ENCODE assay signal across 8 cellular contexts in the genomic region with DNA sequence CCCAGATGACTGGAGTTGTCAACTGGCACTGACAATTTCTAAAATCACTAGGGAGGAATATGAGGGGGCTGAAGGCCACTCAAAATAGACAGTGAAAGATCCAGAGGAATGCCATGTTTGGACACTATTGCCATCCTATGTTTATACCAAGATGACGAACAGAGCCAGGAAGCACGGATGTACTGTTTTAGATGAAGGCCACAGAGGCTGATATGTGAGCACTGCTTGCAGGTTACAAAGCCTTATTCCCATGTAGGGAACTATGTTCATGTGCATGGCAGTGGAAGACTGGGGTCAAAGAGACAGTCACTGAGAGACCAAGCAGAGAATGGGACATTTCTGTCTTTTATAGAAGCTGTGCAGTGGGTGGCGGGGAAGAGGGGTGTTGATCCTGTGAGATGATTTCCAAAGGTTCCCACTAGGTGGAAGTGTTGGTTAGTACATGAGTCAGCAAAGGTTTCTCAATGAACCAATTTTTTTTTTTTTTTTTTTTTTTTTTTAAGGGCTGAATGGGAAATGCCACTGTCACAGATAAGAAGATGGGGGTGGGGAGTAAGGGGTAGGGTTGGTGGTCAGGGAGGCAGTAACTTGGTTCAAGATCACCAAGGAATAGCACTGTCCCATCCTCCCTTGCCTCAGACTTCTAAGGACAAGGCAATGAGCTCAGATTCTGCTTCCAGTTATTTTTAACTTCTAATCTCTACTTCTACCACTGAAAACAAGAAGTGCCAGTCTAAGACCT. TPM values are rescaled to one million over a fixed set of nuclear protein-coding genes. Genes with fewer than 3 reads are reported as not detected.
DNase-seq lines count a peak whose midpoint lies in the region; ATAC-seq and TF ChIP-seq lines count a peak whose summit lies in the region.

No MANE protein-coding gene starts in this region.

- H3K27me3 ChIP-seq in heart right ventricle = peaks cover 0 to 5% (median 0%) of the 10 kb centered on the region in 7 donors

- peaks cover 6% of the 10 kb centered on the region for H3K27me3 Mint-ChIP-seq in activated naive CD8-positive, alpha-beta T cell treated with anti-CD3 and anti-CD28 coated beads, Interleukin-2, amount 50 U/mL, for 24 hours
- peaks cover 23% of the 10 kb centered on the region for H3K27me3 Mint-ChIP-seq in activated naive CD8-positive, alpha-beta T cell treated with anti-CD3 and anti-CD28 coated beads for 36 hours
- no peaks in the 10 kb centered on the region for H3K27me3 Mint-ChIP-seq in WTC11 (ENCODE audit: low read depth)
- peaks cover 2% of the 10 kb centered on the region for H3K27me3 Mint-ChIP-seq in activated CD8-positive, alpha-beta memory T cell treated with anti-CD3 and anti-CD28 coated beads, Interleukin-2, amount 10 ng/mL, durations not matched to agents 7 days and 5 days

- no peak for ATAC-seq in activated naive CD8-positive, alpha-beta T cell treated with anti-CD3 and anti-CD28 coated beads, Interleukin-2, amount 50 U/mL, for 24 hours
- peak; percentile 82 for ATAC-seq in WTC11
- peak; percentile 50 to 85 (median 78) for ATAC-seq in heart right ventricle
- no peak for ATAC-seq in activated CD8-positive, alpha-beta memory T cell treated with anti-CD3 and anti-CD28 coated beads, Interleukin-2, amount 10 ng/mL, durations not matched to agents 7 days and 5 days

- intact Hi-C loops in heart right ventricle (cut with DNase I) = loop anchor here (1.0 to 10.0 kb wide), 11 partner anchors 324 to 1044 kb away; a partner anchor contains a TSS

- 44 to 57% methylated on average over 3 of the region's 3 CpGs for WGBS in heart right ventricle, 2 donors

- DNase-seq in activated naive CD8-positive, alpha-beta T cell treated with anti-CD3 and anti-CD28 coated beads, Interleukin-2, amount 50 U/mL, for 24 hours = peak; percentile 1
- DNase-seq in activated naive CD8-positive, alpha-beta T cell treated with anti-CD3 and anti-CD28 coated beads for 36 hours = no peak
- peak; percentile 42 for DNase-seq in NCI-H1092 treated with DMSO at 0.1 percent for 48 hours (lab: John Stamatoyannopoulos, UW)
- peak; percentile 24 for DNase-seq in WTC11 (ENCODE audit: low spot score)
- DNase-seq in heart right ventricle = peak in 1 of 2 donors; percentile 47
- peak; percentile 18 for DNase-seq in retinal pigment epithelial cell (ENCODE audit: low read depth)
- DNase-seq in activated CD8-positive, alpha-beta memory T cell treated with anti-CD3 and anti-CD28 coated beads, Interleukin-2, amount 10 ng/mL, durations not matched to agents 7 days and 5 days = no peak
- no peak for DNase-seq in effector CD4-positive, alpha-beta T cell

- H3K36me3 Mint-ChIP-seq in activated naive CD8-positive, alpha-beta T cell treated with anti-CD3 and anti-CD28 coated beads, Interleukin-2, amount 50 U/mL, for 24 hours (ENCODE audit: low read depth) = no peaks in the 10 kb centered on the region
- no peaks in the 10 kb centered on the region for H3K36me3 Mint-ChIP-seq in activated naive CD8-positive, alpha-beta T cell treated with anti-CD3 and anti-CD28 coated beads for 36 hours
- no peaks in the 10 kb centered on the region for H3K36me3 Mint-ChIP-seq in WTC11
- H3K36me3 Mint-ChIP-seq in activated CD8-positive, alpha-beta memory T cell treated with anti-CD3 and anti-CD28 coated beads, Interleukin-2, amount 10 ng/mL, durations not matched to agents 7 days and 5 days = no peaks in the 10 kb centered on the region

- no peaks in the 10 kb centered on the region for H3K9me3 Mint-ChIP-seq in activated naive CD8-positive, alpha-beta T cell treated with anti-CD3 and anti-CD28 coated beads, Interleukin-2, amount 50 U/mL, for 24 hours
- no peaks in the 10 kb centered on the region for H3K9me3 Mint-ChIP-seq in activated naive CD8-positive, alpha-beta T cell treated with anti-CD3 and anti-CD28 coated beads for 36 hours
- peaks cover 8% of the 10 kb centered on the region for H3K9me3 Mint-ChIP-seq in WTC11
- H3K9me3 Mint-ChIP-seq in activated CD8-positive, alpha-beta memory T cell treated with anti-CD3 and anti-CD28 coated beads, Interleukin-2, amount 10 ng/mL, durations not matched to agents 7 days and 5 days (ENCODE audit: low read depth) = no peaks in the 10 kb centered on the region

- H3K4me3 ChIP-seq in heart right ventricle (no peak overlapping the region), retinal pigment epithelial cell (ENCODE audit: low read length) (no peak overlapping the region)

- H3K27ac ChIP-seq in heart right ventricle = peak overlapping the region in 4 of 10 donors; percentile 10 to 31 (median 22)

- CTCF ChIA-PET in WTC11 (lab: Charles Lee) = interaction anchor here (0.5 to 1.9 kb wide), 22 partner anchors 15 to 1486 kb away, joined by 3 to 17 read pairs (median 4); no protein-coding TSS in a partner anchor
- CTCF ChIA-PET in activated CD8-positive, alpha-beta memory T cell treated with anti-CD3 and anti-CD28 coated beads, Interleukin-2, amount 10 ng/mL, durations not matched to agents 7 days and 5 days (lab: Charles Lee) = interaction anchor here (0.7 kb wide), 1 partner anchor 45 kb away, joined by 4 read pairs; no protein-coding TSS in a partner anchor

- no peaks in the 10 kb centered on the region for H3K36me3 ChIP-seq in heart right ventricle

- TF ChIP-seq CTCF in WTC11 (IDR thresholded peaks at IDR 0.05) = peak; percentile 39
- peak in 8 of 9 donors; percentile 18 to 64 (median 49) for TF ChIP-seq CTCF in heart right ventricle (IDR thresholded peaks at IDR 0.05)
- peak; percentile 62 for TF ChIP-seq CTCF in retinal pigment epithelial cell (conservative IDR thresholded peaks at IDR 0.05; ENCODE audit: low read depth, low read length)

- H3K9me3 ChIP-seq in heart right ventricle = no peaks in the 10 kb centered on the region

- no peaks in the 10 kb centered on the region for H3K4me1 Mint-ChIP-seq in activated naive CD8-positive, alpha-beta T cell treated with anti-CD3 and anti-CD28 coated beads, Interleukin-2, amount 50 U/mL, for 24 hours
- H3K4me1 Mint-ChIP-seq in activated naive CD8-positive, alpha-beta T cell treated with anti-CD3 and anti-CD28 coated beads for 36 hours = no peaks in the 10 kb centered on the region
- H3K4me1 Mint-ChIP-seq in WTC11 = peaks cover 7% of the 10 kb centered on the region
- H3K4me1 Mint-ChIP-seq in activated CD8-positive, alpha-beta memory T cell treated with anti-CD3 and anti-CD28 coated beads, Interleukin-2, amount 10 ng/mL, durations not matched to agents 7 days and 5 days = no peaks in the 10 kb centered on the region

- H3K4me1 ChIP-seq in heart right ventricle = peaks cover 0 to 23% (median 4%) of the 10 kb centered on the region in 9 donors

- POLR2A ChIA-PET in WTC11 (lab: Charles Lee) = interaction anchor here (0.7 kb wide), 1 partner anchor 817 kb away, joined by 3 read pairs; no protein-coding TSS in a partner anchor

- H3K27ac Mint-ChIP-seq in activated naive CD8-positive, alpha-beta T cell treated with anti-CD3 and anti-CD28 coated beads, Interleukin-2, amount 50 U/mL, for 24 hours = no peak overlapping the region
- no peak overlapping the region for H3K27ac Mint-ChIP-seq in activated naive CD8-positive, alpha-beta T cell treated with anti-CD3 and anti-CD28 coated beads for 36 hours
- H3K27ac Mint-ChIP-seq in WTC11 = no peak overlapping the region
- H3K27ac Mint-ChIP-seq in activated CD8-positive, alpha-beta memory T cell treated with anti-CD3 and anti-CD28 coated beads, Interleukin-2, amount 10 ng/mL, durations not matched to agents 7 days and 5 days = no peak overlapping the region

- H3K4me3 Mint-ChIP-seq in activated naive CD8-positive, alpha-beta T cell treated with anti-CD3 and anti-CD28 coated beads, Interleukin-2, amount 50 U/mL, for 24 hours = no peak overlapping the region
- H3K4me3 Mint-ChIP-seq in activated naive CD8-positive, alpha-beta T cell treated with anti-CD3 and anti-CD28 coated beads for 36 hours = no peak overlapping the region
- H3K4me3 Mint-ChIP-seq in WTC11 = no peak overlapping the region
- H3K4me3 Mint-ChIP-seq in activated CD8-positive, alpha-beta memory T cell treated with anti-CD3 and anti-CD28 coated beads, Interleukin-2, amount 10 ng/mL, durations not matched to agents 7 days and 5 days = no peak overlapping the region

TF ChIP-seq in WTC11, 78 proteins besides CTCF, POLR2A, EP300 and RAD21 (continues in another document):
- TF ChIP-seq, protein P1, sequence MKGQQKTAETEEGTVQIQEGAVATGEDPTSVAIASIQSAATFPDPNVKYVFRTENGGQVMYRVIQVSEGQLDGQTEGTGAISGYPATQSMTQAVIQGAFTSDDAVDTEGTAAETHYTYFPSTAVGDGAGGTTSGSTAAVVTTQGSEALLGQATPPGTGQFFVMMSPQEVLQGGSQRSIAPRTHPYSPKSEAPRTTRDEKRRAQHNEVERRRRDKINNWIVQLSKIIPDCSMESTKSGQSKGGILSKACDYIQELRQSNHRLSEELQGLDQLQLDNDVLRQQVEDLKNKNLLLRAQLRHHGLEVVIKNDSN (CRISPR knock-in tag; IDR thresholded peaks at IDR 0.05) = no peak
- no peak for TF ChIP-seq ZNF396 (CRISPR knock-in tag; IDR thresholded peaks at IDR 0.05; ENCODE audit: borderline replicate concordance)
- TF ChIP-seq, protein P2, sequence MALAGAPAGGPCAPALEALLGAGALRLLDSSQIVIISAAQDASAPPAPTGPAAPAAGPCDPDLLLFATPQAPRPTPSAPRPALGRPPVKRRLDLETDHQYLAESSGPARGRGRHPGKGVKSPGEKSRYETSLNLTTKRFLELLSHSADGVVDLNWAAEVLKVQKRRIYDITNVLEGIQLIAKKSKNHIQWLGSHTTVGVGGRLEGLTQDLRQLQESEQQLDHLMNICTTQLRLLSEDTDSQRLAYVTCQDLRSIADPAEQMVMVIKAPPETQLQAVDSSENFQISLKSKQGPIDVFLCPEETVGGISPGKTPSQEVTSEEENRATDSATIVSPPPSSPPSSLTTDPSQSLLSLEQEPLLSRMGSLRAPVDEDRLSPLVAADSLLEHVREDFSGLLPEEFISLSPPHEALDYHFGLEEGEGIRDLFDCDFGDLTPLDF (CRISPR knock-in tag; IDR thresholded peaks at IDR 0.05) = no peak

RNA-seq across cellular contexts. Expression of a gene that starts 46.7 kb away (rescaled TPM):
- total RNA-seq in activated naive CD8-positive, alpha-beta T cell treated with anti-CD3 and anti-CD28 coated beads for 36 hours = 1 to 10 TPM; 3.3 to 4.1 TPM
- total RNA-seq in WTC11 (2021) (17.6 to 20.5 TPM (median 18.5 TPM) in 3 replicates), heart right ventricle (10 to 100 TPM; 15.9 to 40.0 (median 20.9) TPM)
- polyA plus RNA-seq in heart right ventricle = 10 to 100 TPM; 17.4 to 22.8 TPM
- under 1 TPM in 1 of 2 experiments, not detected in 1; 0.30 TPM for total RNA-seq in activated CD8-positive, alpha-beta memory T cell treated with anti-CD3 and anti-CD28 coated beads, Interleukin-2, amount 10 ng/mL, durations not matched to agents 7 days and 5 days

Comparison
In these comparisons a context has a peak if more than half of its experiments do, and no peak if none do; other contexts are left out.
1. DNase-seq: peak in activated naive CD8-positive, alpha-beta T cell treated with anti-CD3 and anti-CD28 coated beads, Interleukin-2, amount 50 U/mL, for 24 hours (single experiment), NCI-H1092 treated with DMSO at 0.1 percent for 48 hours (single experiment), WTC11 (single experiment) and retinal pigment epithelial cell (single experiment); none in activated naive CD8-positive, alpha-beta T cell treated with anti-CD3 and anti-CD28 coated beads for 36 hours (single experiment), activated CD8-positive, alpha-beta memory T cell treated with anti-CD3 and anti-CD28 coated beads, Interleukin-2, amount 10 ng/mL, durations not matched to agents 7 days and 5 days (single experiment) and effector CD4-positive, alpha-beta T cell (single experiment).
2. ATAC-seq: peak in WTC11 (single experiment) and heart right ventricle (8 of 8); none in activated naive CD8-positive, alpha-beta T cell treated with anti-CD3 and anti-CD28 coated beads, Interleukin-2, amount 50 U/mL, for 24 hours (single experiment) and activated CD8-positive, alpha-beta memory T cell treated with anti-CD3 and anti-CD28 coated beads, Interleukin-2, amount 10 ng/mL, durations not matched to agents 7 days and 5 days (single experiment).
3. Peak in every context shown above with its lines, with median percentiles within 50 percentile points of each other: CTCF ChIP-seq.